1 cellular context compared by ENCODE assay signal in the genomic region with DNA sequence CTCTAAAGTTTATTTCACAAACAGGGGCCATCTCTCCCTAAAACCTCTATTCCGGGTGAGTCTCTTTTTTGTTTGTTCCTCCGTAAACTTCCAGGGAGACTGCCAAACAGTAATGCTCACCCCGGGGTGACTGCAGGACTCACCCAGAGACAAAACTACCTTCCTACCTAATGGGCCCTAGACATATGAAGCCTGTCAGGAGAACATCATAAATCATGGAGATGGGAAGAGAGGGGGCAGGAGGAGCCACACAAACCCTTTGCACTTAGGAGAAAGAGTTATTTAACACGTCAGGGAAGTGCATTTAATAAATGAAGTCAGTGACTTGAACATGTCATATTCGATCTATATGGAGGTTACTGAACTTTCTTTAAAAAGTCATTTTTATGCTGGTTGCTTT.
TF ChIP-seq lines count a peak whose summit lies in the region.

No MANE protein-coding gene starts in this region.

TF ChIP-seq in K562, 482 proteins besides CTCF, POLR2A, EP300 and RAD21:
- TF ChIP-seq HOXB6 (CRISPR knock-in tag; IDR thresholded peaks at IDR 0.05; ENCODE audit: borderline replicate concordance) (no peak), MEIS2 (IDR thresholded peaks at IDR 0.05; ENCODE audit: partially characterized antibody) (peak; percentile 73), PKNOX1 (IDR thresholded peaks at IDR 0.05) (peak; percentile 68)
- TF ChIP-seq, protein P1, sequence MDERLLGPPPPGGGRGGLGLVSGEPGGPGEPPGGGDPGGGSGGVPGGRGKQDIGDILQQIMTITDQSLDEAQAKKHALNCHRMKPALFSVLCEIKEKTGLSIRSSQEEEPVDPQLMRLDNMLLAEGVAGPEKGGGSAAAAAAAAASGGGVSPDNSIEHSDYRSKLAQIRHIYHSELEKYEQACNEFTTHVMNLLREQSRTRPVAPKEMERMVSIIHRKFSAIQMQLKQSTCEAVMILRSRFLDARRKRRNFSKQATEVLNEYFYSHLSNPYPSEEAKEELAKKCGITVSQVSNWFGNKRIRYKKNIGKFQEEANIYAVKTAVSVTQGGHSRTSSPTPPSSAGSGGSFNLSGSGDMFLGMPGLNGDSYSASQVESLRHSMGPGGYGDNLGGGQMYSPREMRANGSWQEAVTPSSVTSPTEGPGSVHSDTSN (CRISPR knock-in tag; IDR thresholded peaks at IDR 0.05; ENCODE audit: low read depth) = no peak
- TF ChIP-seq, protein P1 (tag; conservative IDR thresholded peaks at IDR 0.05; ENCODE audit: low read depth) = peak; percentile 89
